ENCODE assay signal across 26 cellular contexts in the genomic region with DNA sequence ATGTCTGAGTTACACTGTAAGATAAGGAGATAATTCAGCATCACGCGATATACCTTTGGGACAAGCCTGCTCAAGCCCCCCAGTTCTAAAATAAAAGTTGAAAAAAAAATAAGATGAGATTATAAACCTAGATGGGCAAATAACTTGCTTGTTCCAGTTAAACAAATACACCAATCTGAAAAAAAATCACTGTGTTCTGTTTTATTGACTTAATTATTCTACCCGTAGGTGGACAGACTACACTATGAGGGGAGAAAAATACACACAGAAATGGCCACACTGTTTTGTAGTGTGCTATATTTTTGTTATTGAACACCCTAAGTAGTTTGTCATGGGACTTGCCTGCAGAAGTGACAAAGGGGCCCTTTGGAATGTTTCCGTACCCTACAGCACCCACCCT.
"Had no signal": no experiment of that assay in that cellular context is flagged by ENCODE, and none has a peak within 500 bp of the region (broad histone marks: within the 10 kb centered on the region; RNA-seq: fewer than 3 reads in every experiment).

No MANE protein-coding gene starts in this region.

- H3K27ac ChIP-seq: left lung, lower lobe of right lung, neural progenitor cell, neutrophil, parathyroid adenoma, right atrium auricular region, right lobe of liver, tibial nerve, uterus had no signal

- H3K4me1 ChIP-seq: left lung, lower lobe of right lung, neural progenitor cell, parathyroid adenoma, right atrium auricular region, right lobe of liver, tibial nerve, uterus had no signal

- ATAC-seq: left colon; left lung; lower lobe of right lung; natural killer cell; stimulated activated memory B cell treated with anti-CD40 and anti-IgM and Interleukin-4, amounts not matched to agents 10 μg/mL and 1 μg/mL and 100 μg/mL, for 72 hours; stimulated activated naive CD8-positive, alpha-beta T cell treated with anti-CD3 and anti-CD28 coated beads, Interleukin-15, amount 100 ng/mL, for 72 hours had no signal

- H3K4me3 ChIP-seq: left lung, lower lobe of right lung, neural progenitor cell, right atrium auricular region, right lobe of liver, smooth muscle cell, tibial nerve, uterus had no signal

- H3K9me3 ChIP-seq: left lung, lower lobe of right lung, neutrophil, right atrium auricular region, right lobe of liver, tibial nerve, uterus had no signal

- H3K27me3 ChIP-seq: left lung, neural progenitor cell, neutrophil, right atrium auricular region, right lobe of liver, tibial nerve, uterus had no signal

- DNase-seq: immature natural killer cell; kidney; left colon; left lung; lower lobe of right lung; mesendoderm; naive B cell; natural killer cell; nephron progenitor cell; occipital lobe; right lobe of liver; stimulated activated CD4-positive, alpha-beta T cell treated with anti-CD3 and anti-CD28 coated beads, Interleukin-1b, Interleukin-23, amount 100 ng/mL, for 48 hours; stimulated activated CD4-positive, alpha-beta T cell treated with anti-CD3 and anti-CD28 coated beads, Interleukin-2, amount 100 ng/mL, for 48 hours; stimulated activated CD4-positive, alpha-beta T cell treated with anti-CD3 and anti-CD28 coated beads, Interleukin-4, amount 100 ng/mL, for 4 hours; stimulated activated CD8-positive, alpha-beta memory T cell treated with anti-CD3 and anti-CD28 coated beads, Interleukin-4, amount 100 ng/mL, for 48 hours; stimulated activated naive CD4-positive, alpha-beta T cell treated with Interleukin-2 at 50 U/mL for 16 hours; stimulated activated naive CD8-positive, alpha-beta T cell treated with anti-CD3 and anti-CD28 coated beads, Interleukin-15, amount 100 ng/mL, for 72 hours; substantia nigra; uterus had no signal

- H3K36me3 ChIP-seq: left lung, lower lobe of right lung, neural progenitor cell, neutrophil, right atrium auricular region, right lobe of liver, tibial nerve, uterus had no signal
